ENCODE assay signal across 8 cellular contexts in genomic region chr22:29313126-29314071, GRCh38. TPM values are rescaled to one million over a fixed set of nuclear protein-coding genes. Genes with fewer than 3 reads are reported as not detected.
DNase-seq lines count a peak whose midpoint lies in the region; ATAC-seq and TF ChIP-seq lines count a peak whose summit lies in the region.

No MANE protein-coding gene starts in this region.

- DNase-seq in AG09309 (ENCODE audit: low read depth) (no peak), lower lobe of right lung (peak; percentile 60), lower leg skin (ENCODE audit: low spot score in 2 of 2) (no peak), NCI-H2107 (lab: John Stamatoyannopoulos, UW) (no peak), SIG-M5 treated with dmso at 0.1 percent for 504 hours (lab: John Stamatoyannopoulos, UW; ENCODE audit: unreplicated experiment) (no peak), NCI-H82 (lab: John Stamatoyannopoulos, UW) (no peak)

- no peak for TF ChIP-seq EP300 in Ishikawa (IDR thresholded peaks at IDR 0.05; ENCODE audit: borderline replicate concordance)

- TF ChIP-seq RAD21 in Ishikawa (IDR thresholded peaks at IDR 0.05; ENCODE audit: low read depth) = no peak; the same call in 1 of the 2 replicates

- peaks cover 6% of the 10 kb centered on the region for H3K36me3 ChIP-seq in lower lobe of right lung

- H3K27me3 ChIP-seq in lower lobe of right lung (ENCODE audit: low read depth) = peaks cover 38% of the 10 kb centered on the region

- H3K4me3 ChIP-seq in AG09309 (ENCODE audit: control insufficient read depth, low read depth, low read length) = no peak overlapping the region
- no peak overlapping the region for H3K4me3 ChIP-seq in lower lobe of right lung
- no peak overlapping the region for H3K4me3 ChIP-seq in lower leg skin (ENCODE audit: low read depth, poor library complexity, severe bottlenecking)

- WGBS in lower leg skin, 2 donors = 22 to 24% methylated on average over 23 to 61 of the region's 80 CpGs

- ATAC-seq in lower lobe of right lung = peak; percentile 2 to 55

- H3K9me3 ChIP-seq in lower lobe of right lung = no peaks in the 10 kb centered on the region

- TF ChIP-seq CTCF in AG09309 (IDR thresholded peaks at IDR 0.05; ENCODE audit: control insufficient read depth, insufficient read depth, low read depth, low read length, missing control alignments) (peak; percentile 45), lower lobe of right lung (IDR thresholded peaks at IDR 0.05) (peak; percentile 65), lower leg skin (IDR thresholded peaks at IDR 0.05) (no peak)

- TF ChIP-seq POLR2A in lower leg skin (IDR thresholded peaks at IDR 0.05) = no peak

- peaks cover 72% of the 10 kb centered on the region for H3K4me1 ChIP-seq in lower lobe of right lung

- intact Hi-C loops in lower lobe of right lung (cut with DNase I) (no loop called here), lower leg skin (cut with DNase I; ENCODE audit: low total_unique reads) (no loop called here)

- peak overlapping the region; percentile 14 for H3K27ac ChIP-seq in cingulate gyrus (ENCODE audit: low read depth, low read length)
- no peak overlapping the region for H3K27ac ChIP-seq in lower lobe of right lung

TF ChIP-seq in Ishikawa, 13 proteins besides CTCF, POLR2A, EP300 and RAD21:
- TF ChIP-seq ZBTB7A (IDR thresholded peaks at IDR 0.05; ENCODE audit: low read depth) (no peak), TCF12 (IDR thresholded peaks at IDR 0.05; ENCODE audit: low read depth) (no peak), CEBPB (IDR thresholded peaks at IDR 0.05) (no peak), CREB1 (IDR thresholded peaks at IDR 0.05; ENCODE audit: low read depth) (no peak), USF1 (IDR thresholded peaks at IDR 0.05) (peak; percentile 39; the same call in 1 of the 2 replicates)

RNA-seq across cellular contexts. Expression of gene RASL10A, which starts 2.1 kb away (rescaled TPM):
- total RNA-seq in lower lobe of right lung (0.83 TPM), lower leg skin (1 to 10 TPM in 2 of 4 donors, under 1 TPM in 2; 0.17 to 2.9 (median 0.80) TPM)

RNA-seq across cellular contexts. Expression of gene GAS2L1, which starts 6.9 kb away (rescaled TPM):
- total RNA-seq in lower lobe of right lung (29.9 TPM), lower leg skin (10 to 100 TPM; 58.0 to 75.0 (median 67.8) TPM)

RNA-seq across cellular contexts. Expression of gene EWSR1, which starts 45.3 kb away (rescaled TPM):
- 159 TPM for total RNA-seq in lower lobe of right lung
- 100 to 1,000 TPM; 128 to 169 (median 149) TPM for total RNA-seq in lower leg skin

RNA-seq across cellular contexts. Expression of gene RHBDD3, which starts 45.6 kb away (rescaled TPM):
- total RNA-seq in lower lobe of right lung (16.4 TPM), lower leg skin (10 to 100 TPM in 3 of 4 donors, 1 to 10 TPM in 1; 8.9 to 24.1 (median 20.5) TPM)

Comparison
In these comparisons a context has a peak if more than half of its experiments do, and no peak if none do; other contexts are left out.
1. CTCF ChIP-seq: peak in AG09309 (single experiment) and lower lobe of right lung (single experiment); none in lower leg skin (0 of 3).